In genomic region chr2:86068098-86069047, GRCh38 we compare ENCODE assay signal across 8 cellular contexts. TPM values are rescaled to one million over a fixed set of nuclear protein-coding genes. Genes with fewer than 3 reads are reported as not detected.
DNase-seq lines count a peak whose midpoint lies in the region; ATAC-seq, FAIRE-seq and TF ChIP-seq lines count a peak whose summit lies in the region.

No MANE protein-coding gene starts in this region.

- no peaks in the 10 kb centered on the region for H3K79me2 ChIP-seq in KMS-11 (ENCODE audit: insufficient read depth, low read depth)

- no peaks in the 10 kb centered on the region for H4K20me1 ChIP-seq in KMS-11 (ENCODE audit: insufficient read depth)

- H3K27me3 ChIP-seq in GM06990 (replicated peaks; ENCODE audit: control insufficient read depth, insufficient read depth, low read length) (no peaks in the 10 kb centered on the region), KMS-11 (ENCODE audit: insufficient read depth, low read depth) (no peaks in the 10 kb centered on the region)

- intact Hi-C loops in natural killer cell (cut with micrococcal nuclease), result loop anchor here (1.0 kb wide), 1 partner anchor 12 kb away; no protein-coding TSS in a partner anchor

- H3K27ac Mint-ChIP-seq in natural killer cell, result peak overlapping the region; percentile 78 to 80

- H3K9me3 Mint-ChIP-seq in natural killer cell, result no peaks in the 10 kb centered on the region

- H3K4me3 ChIP-seq in GM06990 (replicated peaks; ENCODE audit: low read depth, low read length) (no peak overlapping the region), KMS-11 (IDR thresholded peaks at IDR 0.05; ENCODE audit: insufficient read depth, low read depth, low read length) (no peak overlapping the region)

- H3K4me2 ChIP-seq in KMS-11, result peak overlapping the region; percentile 13; the same call in 1 of the 2 replicates

- TF ChIP-seq CTCF in GM06990 (IDR thresholded peaks at IDR 0.05; ENCODE audit: insufficient read depth, low read length, poor library complexity, severe bottlenecking) (no peak), KMS-11 (conservative IDR thresholded peaks at IDR 0.05; ENCODE audit: low read depth, low read length) (no peak), natural killer cell (IDR thresholded peaks at IDR 0.05) (no peak)

- no peak for FAIRE-seq in urothelium cell line (lab: Jason Lieb, UNC)

- H3K36me3 ChIP-seq in GM06990 (ENCODE audit: control insufficient read depth, insufficient read depth, low read length) (peaks cover 24% of the 10 kb centered on the region), KMS-11 (ENCODE audit: insufficient read depth) (peaks cover 11% of the 10 kb centered on the region; the same call in 1 of the 2 replicates)

- H2AFZ ChIP-seq in KMS-11 (ENCODE audit: low read depth), result no peak overlapping the region

- peaks cover 19 to 24% of the 10 kb centered on the region in 2 donors for H3K4me1 Mint-ChIP-seq in natural killer cell

- H3K9ac ChIP-seq in KMS-11, result no peak overlapping the region

- peaks cover 72% of the 10 kb centered on the region for H3K4me1 ChIP-seq in KMS-11 (ENCODE audit: low read depth, poor library complexity, severe bottlenecking)

- DNase-seq in GM06990 (ENCODE audit: extremely low read depth, insufficient read length) (peak; percentile 36), activated T-cell treated with anti-CD3 and anti-CD28 coated beads for 1 hour (ENCODE audit: low read depth) (peak; percentile 25), natural killer cell (no peak), NCI-H774 (lab: John Stamatoyannopoulos, UW) (no peak), urothelium cell line (ENCODE audit: low spot score) (no peak), middle frontal gyrus (ENCODE audit: extremely low spot score, low spot score) (no peak)

- peak overlapping the region; percentile 24 for H3K27ac ChIP-seq in KMS-11

- no peaks in the 10 kb centered on the region for H3K27me3 Mint-ChIP-seq in natural killer cell (ENCODE audit: low read depth in 2 of 2)

- peaks cover 28% of the 10 kb centered on the region for H3K36me3 Mint-ChIP-seq in natural killer cell

- peak overlapping the region; percentile 40 for H3K4me3 Mint-ChIP-seq in natural killer cell

- ATAC-seq in natural killer cell (peak; percentile 76 to 92 (median 89)), HG03045 (IDR thresholded peaks at IDR 0.05; ENCODE audit: unreplicated experiment) (no peak)

RNA-seq across cellular contexts. Expression of gene POLR1A, which starts 37.3 kb away (rescaled TPM):
- 10 to 100 TPM; 19.7 to 26.5 (median 22.8) TPM for total RNA-seq in natural killer cell

RNA-seq across cellular contexts. Expression of gene PTCD3, which starts 37.7 kb away (rescaled TPM):
- 100 to 1,000 TPM; 115 to 146 (median 128) TPM for total RNA-seq in natural killer cell

Comparison
In these comparisons a context has a peak if more than half of its experiments do, and no peak if none do; other contexts are left out.
1. DNase-seq: peak in GM06990 (single experiment) and activated T-cell treated with anti-CD3 and anti-CD28 coated beads for 1 hour (single experiment); none in natural killer cell (single experiment), NCI-H774 (single experiment), urothelium cell line (single experiment) and middle frontal gyrus (single experiment).